26 cellular contexts compared by ENCODE assay signal in the genomic region with DNA sequence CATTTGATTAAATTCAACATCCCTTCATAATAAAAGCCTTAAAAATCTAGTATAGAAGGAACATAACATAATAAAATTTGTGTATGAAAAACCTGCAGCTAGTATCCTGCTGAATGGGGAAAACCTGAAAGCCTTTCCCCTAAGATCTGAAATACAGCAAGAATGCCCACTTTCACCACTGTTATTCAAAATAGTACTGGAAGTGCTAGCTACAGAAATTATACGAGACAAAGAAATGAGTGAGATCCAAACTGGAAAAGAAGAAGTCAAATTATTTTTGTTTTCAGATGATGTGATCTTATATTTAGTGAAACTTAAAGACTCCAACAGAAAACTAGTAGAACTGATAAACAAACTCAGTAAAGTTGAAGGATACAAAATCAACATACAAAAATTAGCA.
"Had no signal": no experiment of that assay in that cellular context is flagged by ENCODE, and none has a peak within 500 bp of the region (broad histone marks: within the 10 kb centered on the region; RNA-seq: fewer than 3 reads in every experiment).

No MANE protein-coding gene starts in this region.

- H3K4me3 Mint-ChIP-seq: mesothelial cell of epicardium; naive thymus-derived CD4-positive, alpha-beta T cell; nephron; neural progenitor cell had no signal

- FAIRE-seq: endothelial cell of umbilical vein, kidney had no signal

- H3K4me1 ChIP-seq: esophagus muscularis mucosa, foreskin keratinocyte, gastroesophageal sphincter, heart left ventricle, left lung, neural progenitor cell, parathyroid adenoma, right lobe of liver, stomach, thyroid gland had no signal

- H3K27ac Mint-ChIP-seq: mesothelial cell of epicardium, nephron, neural progenitor cell, progenitor cell of endocrine pancreas had no signal

- DNase-seq: dermis blood vessel endothelial cell; effector memory CD4-positive, alpha-beta T cell; foreskin keratinocyte; heart left ventricle; kidney; left lung; mesenchymal stem cell; naive thymus-derived CD4-positive, alpha-beta T cell; right lobe of liver; small intestine; stimulated activated CD4-positive, alpha-beta T cell treated with anti-CD3 and anti-CD28 coated beads, Interleukin-15, amount 100 ng/mL, for 24 hours; stimulated activated CD4-positive, alpha-beta T cell treated with anti-CD3 and anti-CD28 coated beads, Interleukin-2, amount 100 ng/mL, for 48 hours; stimulated activated naive CD4-positive, alpha-beta T cell treated with Interleukin-2 at 50 U/mL for 16 hours; stomach; thyroid gland; trophoblast cell had no signal

- H3K4me1 Mint-ChIP-seq: mesothelial cell of epicardium, nephron, neural progenitor cell had no signal

- H2AFZ ChIP-seq: hepatocyte, neural progenitor cell, parathyroid adenoma had no signal

- H3K27ac ChIP-seq: coronary artery, esophagus muscularis mucosa, foreskin keratinocyte, gastroesophageal sphincter, heart left ventricle, hepatocyte, left lung, neural progenitor cell, parathyroid adenoma, right lobe of liver, stomach, thyroid gland had no signal

- H3K9me3 ChIP-seq: esophagus muscularis mucosa, gastroesophageal sphincter, heart left ventricle, left lung, right lobe of liver, stomach, thyroid gland had no signal

- H3K36me3 Mint-ChIP-seq: mesothelial cell of epicardium, neural progenitor cell had no signal

- H3K9ac ChIP-seq: neural progenitor cell, parathyroid adenoma had no signal

- ATAC-seq: foreskin keratinocyte; gastroesophageal sphincter; heart left ventricle; left lung; naive thymus-derived CD4-positive, alpha-beta T cell; right lobe of liver had no signal

- H3K36me3 ChIP-seq: esophagus muscularis mucosa, gastroesophageal sphincter, heart left ventricle, left lung, right lobe of liver, stomach, thyroid gland had no signal

- H3K79me2 ChIP-seq: hepatocyte, parathyroid adenoma had no signal

- H3K4me3 ChIP-seq: coronary artery, esophagus muscularis mucosa, gastroesophageal sphincter, heart left ventricle, hepatocyte, left lung, right lobe of liver, stomach, thyroid gland had no signal

- H3K4me2 ChIP-seq: hepatocyte, neural progenitor cell had no signal

- H3K27me3 ChIP-seq: esophagus muscularis mucosa, foreskin keratinocyte, gastroesophageal sphincter, hepatocyte, neural progenitor cell, right lobe of liver, stomach, thyroid gland had no signal

- H3K27me3 Mint-ChIP-seq: naive thymus-derived CD4-positive, alpha-beta T cell; progenitor cell of endocrine pancreas had no signal
